ENCODE assay signal across 8 cellular contexts in genomic region chr2:95207111-95207961, GRCh38. TPM values are rescaled to one million over a fixed set of nuclear protein-coding genes. Genes with fewer than 3 reads are reported as not detected.
DNase-seq lines count a peak whose midpoint lies in the region; ATAC-seq and TF ChIP-seq lines count a peak whose summit lies in the region.

Gene ZNF892, plus strand, starts transcription at chr2:95207521. Its CDS starts 295 bp downstream, at chr2:95207816.

- H3K27ac ChIP-seq in dorsolateral prefrontal cortex: peak within 1 kb of the TSS in 58 of 59 donors; percentile 34 to 97 (median 90)

- peak; percentile 65 for TF ChIP-seq POLR2A in GM19193 (IDR thresholded peaks at IDR 0.05; ENCODE audit: extremely low read depth, insufficient read depth, insufficient read length)
- TF ChIP-seq POLR2A in lower leg skin (IDR thresholded peaks at IDR 0.05): no peak

- H3K4me3 ChIP-seq in dorsolateral prefrontal cortex (peak within 1 kb of the TSS; percentile 66 to 98 (median 87)), lower leg skin (ENCODE audit: low read depth, poor library complexity, severe bottlenecking) (peak within 1 kb of the TSS; percentile 54)

- TF ChIP-seq CTCF in dorsolateral prefrontal cortex (IDR thresholded peaks at IDR 0.05 in 54 of 56, conservative IDR thresholded peaks at IDR 0.05 in 2 of 56; ENCODE audit: low read depth in 1 of 56, partially characterized antibody in 56 of 56) (peak; percentile 19 to 89 (median 61)), lower leg skin (IDR thresholded peaks at IDR 0.05) (no peak)

- intact Hi-C loops in dorsolateral prefrontal cortex (cut with DNase I) (loop anchor here (2.0 to 10.0 kb wide), 3 partner anchors 43 to 213 kb away; partner anchors contain the start of genes ZNF2 (in 2 of the 2) and MRPS5 (in 1 of the 2)), lower leg skin (cut with DNase I; ENCODE audit: low total_unique reads) (no loop called here)

- no peaks in the 10 kb centered on the region for H3K27me3 ChIP-seq in dorsolateral prefrontal cortex

- DNase-seq in C1 segment of cervical spinal cord (lab: John Stamatoyannopoulos, UW) (peak; percentile 59 to 98 (median 87)), NCI-H524 (lab: John Stamatoyannopoulos, UW) (peak; percentile 72 to 91), dorsolateral prefrontal cortex (peak; percentile 87 to 95 (median 92)), lower leg skin (ENCODE audit: low spot score in 2 of 2) (peak; percentile 87 to 98)
- peak; percentile 84 to 89 for DNase-seq in activated CD4-positive, alpha-beta T cell treated with anti-CD3 and anti-CD28 coated beads, Interleukin-2, amount 50 U/mL, for 48 hours
- peak; percentile 76 to 80 for DNase-seq in stimulated activated CD4-positive, alpha-beta T cell treated with anti-CD3 and anti-CD28 coated beads, Interleukin-4, amount 100 ng/mL, for 4 hours

- 2% methylated on average over 59 to 62 of the region's 74 CpGs for WGBS in lower leg skin, 2 donors

- peak; percentile 98 for ATAC-seq in HG03432 (IDR thresholded peaks at IDR 0.05; ENCODE audit: unreplicated experiment)

RNA-seq across cellular contexts. Expression of gene ZNF892, which starts in this region (rescaled TPM):
- total RNA-seq in dorsolateral prefrontal cortex: 10 to 100 TPM; 11.3 to 29.3 (median 18.7) TPM
- total RNA-seq in lower leg skin: 1 to 10 TPM; 1.2 to 3.7 (median 3.0) TPM

Comparison
In these comparisons a context has a peak if more than half of its experiments do, and no peak if none do; other contexts are left out.
1. Peak in every context shown above with its lines: DNase-seq, ATAC-seq, H3K4me3 ChIP-seq and H3K27ac ChIP-seq.
2. CTCF ChIP-seq: peak in dorsolateral prefrontal cortex (56 of 56); none in lower leg skin (0 of 3).